15 cellular contexts compared by ENCODE assay signal in genomic region chr10:59082249-59082648, GRCh38.
DNase-seq lines count a peak whose midpoint lies in the region; ATAC-seq, FAIRE-seq and TF ChIP-seq lines count a peak whose summit lies in the region.
"Had no signal": no experiment of that assay in that cellular context is flagged by ENCODE, and none has a peak within 500 bp of the region (broad histone marks: within the 10 kb centered on the region; RNA-seq: fewer than 3 reads in every experiment).

No MANE protein-coding gene starts in this region.

- DNase-seq in MCF 10A (ENCODE audit: unreplicated experiment) (peak; percentile 24), breast epithelium (ENCODE audit: low spot score in 2 of 2) (no peak), bronchial epithelial cell (ENCODE audit: low read depth) (peak; percentile 92), aorta (no peak), dorsolateral prefrontal cortex (no peak), H4 (ENCODE audit: low spot score) (no peak)
- DNase-seq: Caco-2; CD8-positive, alpha-beta T cell; GM23248 had no signal

- no peak for TF ChIP-seq POLR2A in breast epithelium (IDR thresholded peaks at IDR 0.05)

- no peak for TF ChIP-seq CTCF in MCF 10A (IDR thresholded peaks at IDR 0.05; ENCODE audit: unreplicated experiment)
- TF ChIP-seq CTCF in breast epithelium (IDR thresholded peaks at IDR 0.05) = no peak
- TF ChIP-seq CTCF in bronchial epithelial cell (IDR thresholded peaks at IDR 0.05; ENCODE audit: insufficient read depth, low read length, severe bottlenecking) = no peak
- no peak for TF ChIP-seq CTCF in dorsolateral prefrontal cortex (IDR thresholded peaks at IDR 0.05 in 54 of 56, conservative IDR thresholded peaks at IDR 0.05 in 2 of 56; ENCODE audit: low read depth in 1 of 56, partially characterized antibody in 56 of 56)

- H3K4me1 ChIP-seq in breast epithelium (no peaks in the 10 kb centered on the region), aorta (ENCODE audit: control insufficient read depth in 1 of 2, insufficient read depth in 2 of 2, low read length in 2 of 2) (peaks cover 7 to 15% of the 10 kb centered on the region in 2 donors)
- H3K4me1 ChIP-seq: HAP-1 had no signal

- no peak overlapping the region for H3K27ac Mint-ChIP-seq in MCF 10A (ENCODE audit: low read depth, unreplicated experiment)
- H3K27ac Mint-ChIP-seq: CD14-positive monocyte; CD8-positive, alpha-beta T cell; IgD-negative memory B cell had no signal

- peaks cover 48% of the 10 kb centered on the region for H3K27me3 Mint-ChIP-seq in MCF 10A (ENCODE audit: insufficient read depth, unreplicated experiment)
- H3K27me3 Mint-ChIP-seq: IgD-negative memory B cell had no signal

- H3K9me3 ChIP-seq in breast epithelium (no peaks in the 10 kb centered on the region), aorta (ENCODE audit: control insufficient read depth, low read length) (no peaks in the 10 kb centered on the region)
- H3K9me3 ChIP-seq: Caco-2, HAP-1 had no signal

- H3K36me3 ChIP-seq in breast epithelium (no peaks in the 10 kb centered on the region), bronchial epithelial cell (ENCODE audit: control insufficient read depth, insufficient read depth, low read length) (no peaks in the 10 kb centered on the region), aorta (ENCODE audit: control insufficient read depth in 1 of 2, insufficient read depth in 2 of 2, low read length in 1 of 2) (no peaks in the 10 kb centered on the region)
- H3K36me3 ChIP-seq: HAP-1 had no signal

- ATAC-seq in esophagus mucosa (peak; percentile 26), aorta (ENCODE audit: low FRiP score) (no peak), GM19397 (IDR thresholded peaks at IDR 0.05; ENCODE audit: unreplicated experiment) (no peak)
- ATAC-seq: CD8-positive, alpha-beta T cell had no signal

- H3K27me3 ChIP-seq in breast epithelium (no peaks in the 10 kb centered on the region), bronchial epithelial cell (ENCODE audit: control insufficient read depth, insufficient read depth, low read length) (no peaks in the 10 kb centered on the region), aorta (ENCODE audit: control insufficient read depth in 1 of 2, insufficient read depth in 2 of 2, low read length in 1 of 2) (no peaks in the 10 kb centered on the region), dorsolateral prefrontal cortex (no peaks in the 10 kb centered on the region)

- H3K4me3 ChIP-seq in breast epithelium (no peak overlapping the region), bronchial epithelial cell (ENCODE audit: low read depth, low read length) (no peak overlapping the region), aorta (ENCODE audit: low read length in 2 of 2) (no peak overlapping the region), dorsolateral prefrontal cortex (no peak overlapping the region)
- H3K4me3 ChIP-seq: GM23248, HAP-1 had no signal

- CTCF ChIA-PET in MCF 10A (lab: Yijun Ruan, JAX) = no interaction called here

- POLR2A ChIA-PET in MCF 10A (lab: Yijun Ruan, JAX) = no interaction called here

- intact Hi-C loops in MCF 10A (cut with micrococcal nuclease) (no loop called here), breast epithelium (cut with DNase I; ENCODE audit: low total_unique reads) (no loop called here), aorta (cut with DNase I) (no loop called here), dorsolateral prefrontal cortex (cut with DNase I) (no loop called here)

- no peak for FAIRE-seq in bronchial epithelial cell (lab: Jason Lieb, UNC)

- peaks cover 16% of the 10 kb centered on the region for H3K4me1 Mint-ChIP-seq in MCF 10A (ENCODE audit: insufficient read depth, unreplicated experiment)
- H3K4me1 Mint-ChIP-seq: CD14-positive monocyte, IgD-negative memory B cell had no signal

- WGBS in aorta, 2 donors = 70 to 76% methylated on average over 3 of the region's 3 CpGs

- no peaks in the 10 kb centered on the region for H3K36me3 Mint-ChIP-seq in MCF 10A (ENCODE audit: insufficient read depth, unreplicated experiment)
- H3K36me3 Mint-ChIP-seq: CD14-positive monocyte; CD8-positive, alpha-beta T cell; IgD-negative memory B cell had no signal

- no peaks in the 10 kb centered on the region for H3K9me3 Mint-ChIP-seq in MCF 10A (ENCODE audit: unreplicated experiment)
- H3K9me3 Mint-ChIP-seq: CD8-positive, alpha-beta T cell had no signal

- no peak overlapping the region for H3K4me3 Mint-ChIP-seq in MCF 10A (ENCODE audit: unreplicated experiment)
- H3K4me3 Mint-ChIP-seq: CD14-positive monocyte; CD8-positive, alpha-beta T cell; IgD-negative memory B cell had no signal

- H3K27ac ChIP-seq in breast epithelium = no peak overlapping the region
- H3K27ac ChIP-seq in aorta (ENCODE audit: low read depth in 1 of 2, low read length in 2 of 2) = peak overlapping the region; percentile 33 to 54
- no peak overlapping the region for H3K27ac ChIP-seq in dorsolateral prefrontal cortex
- H3K27ac ChIP-seq: 22Rv1, GM23248 had no signal

- BruUV-seq in MCF 10A (replicated peaks; lab: Mats Ljungman, UMichigan) = no TSS peak

Comparison
In these comparisons a context has a peak if more than half of its experiments do, and no peak if none do; other contexts are left out.
1. DNase-seq: peak in MCF 10A (single experiment) and bronchial epithelial cell (single experiment); none in breast epithelium (0 of 2), aorta (0 of 2), dorsolateral prefrontal cortex (0 of 10) and H4 (single experiment).
2. H3K27ac ChIP-seq: peak in aorta (2 of 2); none in breast epithelium (0 of 2) and dorsolateral prefrontal cortex (0 of 59).